Comparison of ENCODE assay signal across 8 cellular contexts in genomic region chr15:42737529-42738328, GRCh38. TPM values are rescaled to one million over a fixed set of nuclear protein-coding genes. Genes with fewer than 3 reads are reported as not detected.
DNase-seq lines count a peak whose midpoint lies in the region; ATAC-seq and TF ChIP-seq lines count a peak whose summit lies in the region.

No MANE protein-coding gene starts in this region.

- no peak for ATAC-seq in activated CD4-positive, alpha-beta T cell treated with anti-CD3 and anti-CD28 coated beads for 36 hours
- ATAC-seq in gastrocnemius medialis, result no peak

- peak overlapping the region; percentile 61 for H3K27ac Mint-ChIP-seq in activated CD4-positive, alpha-beta T cell treated with anti-CD3 and anti-CD28 coated beads for 36 hours

- DNase-seq in activated CD4-positive, alpha-beta T cell treated with anti-CD3 and anti-CD28 coated beads for 36 hours, result no peak
- DNase-seq in activated CD4-positive, alpha-beta T cell treated with anti-CD3 and anti-CD28 coated beads for 4 hours, result no peak
- no peak for DNase-seq in SJSA1 (ENCODE audit: low read depth in 1 of 2, low spot score in 2 of 2)
- peak; percentile 16 for DNase-seq in fibroblast of pulmonary artery (ENCODE audit: low read depth)
- no peak for DNase-seq in gastrocnemius medialis
- DNase-seq in central memory CD4-positive, alpha-beta T cell, result no peak
- no peak for DNase-seq in hepatic stellate cell (ENCODE audit: low spot score)
- DNase-seq in posterior vena cava (ENCODE audit: low spot score), result no peak

- intact Hi-C loops in activated CD4-positive, alpha-beta T cell treated with anti-CD3 and anti-CD28 coated beads for 36 hours (cut with DNase I, micrococcal nuclease), result loop anchor here (1.0 to 5.0 kb wide), 8 partner anchors 160 to 464 kb away; partner anchors contain the start of genes STARD9 (in 2 of the 2), CCNDBP1 (in 1 of the 2), GANC (in 1 of the 2) and TMEM87A (in 1 of the 2)
- intact Hi-C loops in gastrocnemius medialis (cut with DNase I; ENCODE audit: low total_unique reads), result loop anchor here (2.0 kb wide), 1 partner anchor 183 kb away; the partner anchor contains the start of gene TTBK2
- intact Hi-C loops in posterior vena cava (cut with DNase I), result loop anchor here in 1 of 2 donors (10.0 kb wide), 1 partner anchor 187 kb away; the partner anchor contains the start of gene TTBK2

- CTCF ChIA-PET in activated CD4-positive, alpha-beta T cell treated with anti-CD3 and anti-CD28 coated beads for 36 hours (lab: Charles Lee), result interaction anchor here (0.8 to 0.9 kb wide), 3 partner anchors 141 to 190 kb away, joined by 3 to 5 read pairs (median 3); no protein-coding TSS in a partner anchor

- peak overlapping the region; percentile 71 for H3K4me3 Mint-ChIP-seq in activated CD4-positive, alpha-beta T cell treated with anti-CD3 and anti-CD28 coated beads for 36 hours

- H3K9me3 ChIP-seq in SJSA1 (replicated peaks), result 0 out of 2 replicates have a peak, but pooled peaks cover 2% of the 10 kb centered on the region
- no peaks in the 10 kb centered on the region for H3K9me3 ChIP-seq in gastrocnemius medialis

- H3K27me3 Mint-ChIP-seq in activated CD4-positive, alpha-beta T cell treated with anti-CD3 and anti-CD28 coated beads for 36 hours, result no peaks in the 10 kb centered on the region

- POLR2A ChIA-PET in activated CD4-positive, alpha-beta T cell treated with anti-CD3 and anti-CD28 coated beads for 36 hours (lab: Charles Lee), result no interaction called here

- H3K4me3 ChIP-seq in SJSA1 (peak overlapping the region; percentile 97), fibroblast of pulmonary artery (replicated peaks; ENCODE audit: low read depth, low read length) (peak overlapping the region; percentile 76), gastrocnemius medialis (peak overlapping the region; percentile 61 to 90 (median 72))

- peaks cover 16% of the 10 kb centered on the region for H3K4me1 Mint-ChIP-seq in activated CD4-positive, alpha-beta T cell treated with anti-CD3 and anti-CD28 coated beads for 36 hours

- H3K36me3 ChIP-seq in SJSA1 (peaks cover 42% of the 10 kb centered on the region), gastrocnemius medialis (peaks cover 0 to 27% of the 10 kb centered on the region in 2 donors)

- H3K36me3 Mint-ChIP-seq in activated CD4-positive, alpha-beta T cell treated with anti-CD3 and anti-CD28 coated beads for 36 hours (ENCODE audit: low read depth), result peaks cover 11% of the 10 kb centered on the region

- in situ Hi-C loops in gastrocnemius medialis (cut with MboI; ENCODE audit: low sequenced_read_pairs in 4 of 4), result no loop called here

- peak overlapping the region; percentile 85 for H3K27ac ChIP-seq in SJSA1
- H3K27ac ChIP-seq in gastrocnemius medialis, result peak overlapping the region; percentile 85 to 96 (median 93)

- no peaks in the 10 kb centered on the region for H3K9me3 Mint-ChIP-seq in activated CD4-positive, alpha-beta T cell treated with anti-CD3 and anti-CD28 coated beads for 36 hours (ENCODE audit: low read depth)

- TF ChIP-seq POLR2A in gastrocnemius medialis (IDR thresholded peaks at IDR 0.05), result no peak

- H3K4me1 ChIP-seq in SJSA1 (replicated peaks) (peaks cover 22% of the 10 kb centered on the region), gastrocnemius medialis (peaks cover 20 to 23% of the 10 kb centered on the region in 2 donors)

- TF ChIP-seq CTCF in fibroblast of pulmonary artery (IDR thresholded peaks at IDR 0.05; ENCODE audit: low read length, missing control alignments) (peak; percentile 9), gastrocnemius medialis (IDR thresholded peaks at IDR 0.05 in 4 of 5, conservative IDR thresholded peaks at IDR 0.05 in 1 of 5) (no peak)

- H3K27me3 ChIP-seq in SJSA1 (replicated peaks) (no peaks in the 10 kb centered on the region), gastrocnemius medialis (no peaks in the 10 kb centered on the region)

RNA-seq across cellular contexts. Expression of gene CDAN1, which starts 0.8 kb away (rescaled TPM):
- 10 to 100 TPM; 12.9 to 16.6 TPM for total RNA-seq in activated CD4-positive, alpha-beta T cell treated with anti-CD3 and anti-CD28 coated beads for 36 hours
- total RNA-seq in SJSA1 (2014; rRNA removed; shearing (Covaris generic)), result 13.0 and 15.9 TPM in 2 replicates
- total RNA-seq in gastrocnemius medialis (1 to 10 TPM; 4.2 to 5.9 (median 5.1) TPM), posterior vena cava (10 to 100 TPM in 1 of 2 donors, 1 to 10 TPM in 1; 7.2 to 10.3 TPM)
